12 cellular contexts compared by ENCODE assay signal in genomic region chr11:46393231-46393616, GRCh38. TPM values are rescaled to one million over a fixed set of nuclear protein-coding genes. Genes with fewer than 3 reads are reported as not detected.
DNase-seq lines count a peak whose midpoint lies in the region; FAIRE-seq and TF ChIP-seq lines count a peak whose summit lies in the region.
"Had no signal": no experiment of that assay in that cellular context is flagged by ENCODE, and none has a peak within 500 bp of the region (broad histone marks: within the 10 kb centered on the region; RNA-seq: fewer than 3 reads in every experiment).

No MANE protein-coding gene starts in this region.

- peak; percentile 76 for FAIRE-seq in GM12892 (lab: Jason Lieb, UNC)
- FAIRE-seq: bronchial epithelial cell had no signal

- TF ChIP-seq POLR2A in GM12892 (IDR thresholded peaks at IDR 0.05; ENCODE audit: low read depth, low read length), result no peak

- peaks cover 15% of the 10 kb centered on the region for H3K4me1 Mint-ChIP-seq in activated naive CD8-positive, alpha-beta T cell (ENCODE audit: low read depth)

- peaks cover 2% of the 10 kb centered on the region for H3K36me3 Mint-ChIP-seq in activated naive CD8-positive, alpha-beta T cell

- H3K4me1 ChIP-seq in mesodermal cell (ENCODE audit: control insufficient read depth, insufficient read depth, low read length, poor library complexity, severe bottlenecking), result peaks cover 18% of the 10 kb centered on the region
- peaks cover 14 to 21% of the 10 kb centered on the region in 2 donors for H3K4me1 ChIP-seq in ascending aorta

- DNase-seq in 8988T (peak; percentile 30), GM12892 (ENCODE audit: insufficient read length) (no peak), NCI-H345 treated with DMSO at 0.1 percent for 48 hours (lab: John Stamatoyannopoulos, UW; ENCODE audit: unreplicated experiment) (no peak), coronary artery (ENCODE audit: low spot score) (no peak), ascending aorta (ENCODE audit: low spot score in 2 of 2) (no peak)
- DNase-seq in stimulated activated CD4-positive, alpha-beta T cell treated with anti-CD3 and anti-CD28 coated beads, Interleukin-12 subunit alpha, Interleukin-12 subunit beta, amount 100 ng/mL, for 4 hours, result no peak

- H3K27me3 Mint-ChIP-seq in activated naive CD8-positive, alpha-beta T cell, result peaks cover 10% of the 10 kb centered on the region

- peak overlapping the region; percentile 78 for H3K4me3 Mint-ChIP-seq in activated naive CD8-positive, alpha-beta T cell

- H3K27ac ChIP-seq in mesodermal cell (ENCODE audit: low read depth, low read length, severe bottlenecking) (no peak overlapping the region), coronary artery (no peak overlapping the region), ascending aorta (no peak overlapping the region)
- H3K27ac ChIP-seq: C4-2B had no signal

- no peaks in the 10 kb centered on the region for H3K9me3 Mint-ChIP-seq in activated naive CD8-positive, alpha-beta T cell (ENCODE audit: low read depth)

- H3K4me3 ChIP-seq in mesodermal cell (ENCODE audit: extremely low read depth, insufficient read depth, low read length, poor library complexity, severe bottlenecking) (peak overlapping the region; percentile 23), coronary artery (no peak overlapping the region), ascending aorta (peak overlapping the region in 1 of 2 donors; percentile 50)

- H3K36me3 ChIP-seq in mesodermal cell (ENCODE audit: control insufficient read depth, insufficient read depth, low read length), result peaks cover 16% of the 10 kb centered on the region
- H3K36me3 ChIP-seq in ascending aorta, result peaks cover 17 to 23% of the 10 kb centered on the region in 2 donors

- WGBS in mesodermal cell (ENCODE audit: insufficient coverage in 2 of 2), 2 experiments, result 80% methylated on average over 2 of the region's 4 CpGs; no CpG with 5 or more reads in 1 of the 2 experiments

- peaks cover 16% of the 10 kb centered on the region for H3K27me3 ChIP-seq in ascending aorta

- H3K27ac Mint-ChIP-seq in activated naive CD8-positive, alpha-beta T cell, result no peak overlapping the region

- H3K9me3 ChIP-seq in mesodermal cell (ENCODE audit: control insufficient read depth, low read length) (no peaks in the 10 kb centered on the region), ascending aorta (no peaks in the 10 kb centered on the region)

- TF ChIP-seq CTCF in coronary artery (IDR thresholded peaks at IDR 0.05) (no peak), ascending aorta (IDR thresholded peaks at IDR 0.05) (no peak)

- intact Hi-C loops in ascending aorta (cut with DNase I), result loop anchor here (5.0 kb wide), 1 partner anchor 144 kb away; no protein-coding TSS in a partner anchor

RNA-seq across cellular contexts. Expression of gene CHRM4, which starts 1.6 kb away (rescaled TPM):
- polyA plus RNA-seq in GM12892 (2012; ENCODE audit: missing spikeins), result not detected
- polyA plus RNA-seq in mesodermal cell (2013, experiment 1 of 2), result not detected
- polyA plus RNA-seq in mesodermal cell (2013, experiment 2 of 2), result 0.56 TPM
- total RNA-seq in ascending aorta, result not detected
- total RNA-seq: bronchial epithelial cell, fibroblast of lung, left lobe of liver had no signal

RNA-seq across cellular contexts. Expression of gene MDK, which starts 11.8 kb away (rescaled TPM):
- 6.6 TPM for polyA plus RNA-seq in GM12892 (2012; ENCODE audit: missing spikeins)
- 1,793 TPM for polyA plus RNA-seq in mesodermal cell (2013, experiment 1 of 2)
- polyA plus RNA-seq in mesodermal cell (2013, experiment 2 of 2), result 1,702 TPM
- total RNA-seq in ascending aorta, result 93.3 TPM

RNA-seq across cellular contexts. Expression of gene DGKZ, which starts 46.0 kb away (rescaled TPM):
- 11.6 TPM for polyA plus RNA-seq in GM12892 (2012; ENCODE audit: missing spikeins)
- 58.8 TPM for polyA plus RNA-seq in mesodermal cell (2013, experiment 1 of 2)
- 45.7 TPM for polyA plus RNA-seq in mesodermal cell (2013, experiment 2 of 2)
- total RNA-seq in ascending aorta, result 123 TPM
